Comparison of ENCODE assay signal across 8 cellular contexts in genomic region chr9:93577045-93577939, GRCh38. TPM values are rescaled to one million over a fixed set of nuclear protein-coding genes. Genes with fewer than 3 reads are reported as not detected.
DNase-seq lines count a peak whose midpoint lies in the region; ATAC-seq and TF ChIP-seq lines count a peak whose summit lies in the region.

No MANE protein-coding gene starts in this region.

- H3K9me3 ChIP-seq in CD4-positive, alpha-beta memory T cell (ENCODE audit: control insufficient read depth in 1 of 2, low read length in 2 of 2), result no peaks in the 10 kb centered on the region
- no peaks in the 10 kb centered on the region for H3K9me3 ChIP-seq in OCI-LY3 (ENCODE audit: insufficient read depth, low read length)

- no peaks in the 10 kb centered on the region for H3K36me3 ChIP-seq in CD4-positive, alpha-beta memory T cell (ENCODE audit: insufficient read depth, low read length)
- H3K36me3 ChIP-seq in OCI-LY3 (replicated peaks; ENCODE audit: low read depth, low read length), result no peaks in the 10 kb centered on the region

- H3K4me2 ChIP-seq in OCI-LY3 (ENCODE audit: low read length), result peak overlapping the region; percentile 95

- H3K36me3 Mint-ChIP-seq in CD4-positive, alpha-beta memory T cell, result peaks cover 0 to 6% of the 10 kb centered on the region in 2 donors

- CTCF ChIA-PET in CD4-positive, alpha-beta memory T cell (lab: Charles Lee; ENCODE audit: partially characterized antibody), result no interaction called here

- peaks cover 61% of the 10 kb centered on the region for H3K79me2 ChIP-seq in OCI-LY3 (ENCODE audit: low read length)

- peak overlapping the region; percentile 92 for H3K9ac ChIP-seq in OCI-LY3 (ENCODE audit: low read length)

- H2AFZ ChIP-seq in OCI-LY3 (ENCODE audit: low read depth, low read length), result no peak overlapping the region

- H4K20me1 ChIP-seq in OCI-LY3 (ENCODE audit: insufficient read depth, low read length), result peaks cover 13% of the 10 kb centered on the region; the same call in 1 of the 2 replicates

- TF ChIP-seq CTCF in OCI-LY3 (IDR thresholded peaks at IDR 0.05; ENCODE audit: low read depth, low read length), result no peak

- peak overlapping the region; percentile 87 to 89 (median 88) for H3K4me3 Mint-ChIP-seq in CD4-positive, alpha-beta memory T cell

- POLR2A ChIA-PET in CD4-positive, alpha-beta memory T cell (lab: Charles Lee; ENCODE audit: partially characterized antibody), result interaction anchor here (3.8 kb wide), 1 partner anchor 11 kb away, joined by 62 read pairs; no protein-coding TSS in a partner anchor

- DNase-seq in CD4-positive, alpha-beta memory T cell, result peak in 3 of 5 donors; percentile 25 to 33 (median 27)
- peak in 4 of 61 donors; percentile 20 to 40 (median 36) for DNase-seq in caudate nucleus (lab: John Stamatoyannopoulos, UW)
- DNase-seq in left lobe of liver (ENCODE audit: low spot score), result peak; percentile 52
- DNase-seq in substantia nigra (lab: John Stamatoyannopoulos, UW), result peak in 7 of 49 donors; percentile 21 to 64 (median 28)

- intact Hi-C loops in CD4-positive, alpha-beta memory T cell (cut with micrococcal nuclease), result no loop called here

- H3K27ac ChIP-seq in CD4-positive, alpha-beta memory T cell (ENCODE audit: low read depth, low read length), result peak overlapping the region; percentile 45
- H3K27ac ChIP-seq in OCI-LY3 (ENCODE audit: low read length), result no peak overlapping the region
- H3K27ac ChIP-seq in caudate nucleus (ENCODE audit: low read depth, low read length), result peak overlapping the region; percentile 62
- peak overlapping the region; percentile 67 for H3K27ac ChIP-seq in substantia nigra (ENCODE audit: low read depth, low read length, poor library complexity, severe bottlenecking)

- H3K27ac Mint-ChIP-seq in CD4-positive, alpha-beta memory T cell, result peak overlapping the region; percentile 70 to 94 (median 89)

- H3K27me3 ChIP-seq in CD4-positive, alpha-beta memory T cell (ENCODE audit: insufficient read depth, low read length), result no peaks in the 10 kb centered on the region
- no peaks in the 10 kb centered on the region for H3K27me3 ChIP-seq in OCI-LY3 (ENCODE audit: low read depth, low read length)

- H3K4me3 ChIP-seq in CD4-positive, alpha-beta memory T cell (ENCODE audit: low read length in 2 of 2), result peak overlapping the region in 1 of 2 donors; percentile 62
- H3K4me3 ChIP-seq in OCI-LY3 (ENCODE audit: low read length), result peak overlapping the region; percentile 97

- H3K4me1 Mint-ChIP-seq in CD4-positive, alpha-beta memory T cell, result peaks cover 35 to 84% (median 52%) of the 10 kb centered on the region in 4 donors

- ATAC-seq in GM21390 (IDR thresholded peaks at IDR 0.05; ENCODE audit: unreplicated experiment), result peak; percentile 24
- peak; percentile 34 for ATAC-seq in left lobe of liver
- ATAC-seq in GM18868 (IDR thresholded peaks at IDR 0.05; ENCODE audit: unreplicated experiment), result no peak
- ATAC-seq in GM21528 (IDR thresholded peaks at IDR 0.05; ENCODE audit: low FRiP score, unreplicated experiment), result no peak

- peaks cover 45% of the 10 kb centered on the region for H3K4me1 ChIP-seq in CD4-positive, alpha-beta memory T cell (ENCODE audit: insufficient read depth, low read length)
- H3K4me1 ChIP-seq in OCI-LY3 (ENCODE audit: low read length), result peaks cover 15% of the 10 kb centered on the region

- no peaks in the 10 kb centered on the region for H3K27me3 Mint-ChIP-seq in CD4-positive, alpha-beta memory T cell

- H3K9me3 Mint-ChIP-seq in CD4-positive, alpha-beta memory T cell, result no peaks in the 10 kb centered on the region

RNA-seq across cellular contexts. Expression of gene PHF2, which starts 0.9 kb away (rescaled TPM):
- 10 to 100 TPM; 39.2 to 41.2 TPM for total RNA-seq in CD4-positive, alpha-beta memory T cell
- polyA plus RNA-seq in CD4-positive, alpha-beta memory T cell, result 1 to 10 TPM in 1 of 2 donors, under 1 TPM in 1; 0.48 to 2.8 TPM
- total RNA-seq in left lobe of liver, result 7.3 TPM

Comparison
In these comparisons a context has a peak if more than half of its experiments do, and no peak if none do; other contexts are left out.
1. ATAC-seq: peak in GM21390 (single experiment) and left lobe of liver (single experiment); none in GM18868 (single experiment) and GM21528 (single experiment).